Comparison of ENCODE assay signal across 24 cellular contexts in the genomic region with DNA sequence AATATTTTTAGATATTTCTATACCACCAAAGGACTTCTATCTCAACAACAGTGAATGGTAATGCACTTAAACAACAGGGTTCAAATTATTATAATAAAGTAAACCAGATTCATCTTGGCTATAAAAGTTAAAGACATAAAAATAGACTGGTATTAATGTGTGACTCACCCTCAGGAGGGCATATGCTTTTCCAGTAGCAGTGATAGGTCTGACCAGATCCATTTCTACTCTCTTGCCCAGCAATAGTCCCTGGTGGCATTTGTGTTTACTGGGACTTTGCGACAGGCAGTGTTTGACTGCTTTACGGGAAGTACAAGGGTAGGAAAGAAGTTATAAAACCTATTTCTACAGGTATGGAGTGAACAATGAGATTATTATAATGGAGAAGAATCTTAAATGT.
"Had no signal": no experiment of that assay in that cellular context is flagged by ENCODE, and none has a peak within 500 bp of the region (broad histone marks: within the 10 kb centered on the region; RNA-seq: fewer than 3 reads in every experiment).

No MANE protein-coding gene starts in this region.

- FAIRE-seq: astrocyte had no signal

- H3K27me3 ChIP-seq: breast epithelium, heart left ventricle, neutrophil, upper lobe of right lung had no signal

- ATAC-seq: activated T-cell treated with anti-CD3 and anti-CD28 coated beads, Interleukin-2, amount 50 U/mL, for 4 hours; left cardiac atrium; natural killer cell treated with Interleukin-12 subunit alpha and Interleukin-12 subunit beta and Interleukin-15 and Interleukin-18, amount 100 ng/mL, for 72 hours; sciatic nerve; T-helper 17 cell; upper lobe of right lung had no signal

- H3K9ac ChIP-seq: parathyroid adenoma had no signal

- H3K4me1 ChIP-seq: breast epithelium, upper lobe of right lung had no signal

- H3K4me3 ChIP-seq: breast epithelium, heart left ventricle, upper lobe of right lung had no signal

- DNase-seq: activated CD4-positive, alpha-beta T cell treated with anti-CD3 and anti-CD28 coated beads for 4 hours; activated CD4-positive, alpha-beta T cell treated with anti-CD3 and anti-CD28 coated beads, Interleukin-2, amount 50 U/mL, for 48 hours; activated CD4-positive, CD25-positive, alpha-beta regulatory T cell; activated CD8-positive, alpha-beta memory T cell treated with anti-CD3 and anti-CD28 coated beads, Interleukin-2, amount 50 U/mL, for 48 hours; activated naive CD4-positive, alpha-beta T cell; activated T-cell treated with anti-CD3 and anti-CD28 coated beads, Interleukin-2, amount 50 U/mL, for 4 hours; cortex of kidney; erythroblast; heart left ventricle; islet precursor cell; left cardiac atrium; midbrain; stimulated activated CD4-positive, alpha-beta T cell treated with anti-CD3 and anti-CD28 coated beads, Interleukin-4, amount 100 ng/mL, for 1 hour; stimulated activated naive CD4-positive, alpha-beta T cell; T-helper 17 cell; upper lobe of right lung had no signal

- H3K4me3 Mint-ChIP-seq: activated naive CD8-positive, alpha-beta T cell; activated T-cell treated with anti-CD3 and anti-CD28 coated beads, Interleukin-2, amount 50 U/mL, for 4 hours; natural killer cell treated with Interleukin-12 subunit alpha and Interleukin-12 subunit beta and Interleukin-15 and Interleukin-18, amount 100 ng/mL, for 72 hours; T-helper 17 cell had no signal

- H3K27ac ChIP-seq: breast epithelium, heart left ventricle, neutrophil, parathyroid adenoma, upper lobe of right lung had no signal

- H3K9me3 ChIP-seq: breast epithelium, heart left ventricle, neutrophil, upper lobe of right lung had no signal

- H2AFZ ChIP-seq: parathyroid adenoma had no signal

- H3K36me3 Mint-ChIP-seq: activated naive CD8-positive, alpha-beta T cell; natural killer cell treated with Interleukin-12 subunit alpha and Interleukin-12 subunit beta and Interleukin-15 and Interleukin-18, amount 100 ng/mL, for 72 hours had no signal

- H3K27ac Mint-ChIP-seq: activated naive CD8-positive, alpha-beta T cell; activated T-helper 2 cell treated with anti-CD3 and anti-CD28 coated beads, Interferon-gamma antibody, Interleukin-2, Interleukin-4, amounts not matched to agents 10 μg/mL and 5 μg/mL and 100 μg/mL, durations not matched to agents 14 hours and 24 hours and 36 hours; natural killer cell treated with Interleukin-12 subunit alpha and Interleukin-12 subunit beta and Interleukin-15 and Interleukin-18, amount 100 ng/mL, for 72 hours; T-helper 17 cell had no signal

- H3K27me3 Mint-ChIP-seq: activated naive CD8-positive, alpha-beta T cell had no signal

- H3K9me3 Mint-ChIP-seq: activated T-cell treated with anti-CD3 and anti-CD28 coated beads, Interleukin-2, amount 50 U/mL, for 4 hours; activated T-helper 2 cell treated with anti-CD3 and anti-CD28 coated beads, Interferon-gamma antibody, Interleukin-2, Interleukin-4, amounts not matched to agents 10 μg/mL and 5 μg/mL and 100 μg/mL, durations not matched to agents 14 hours and 24 hours and 36 hours; natural killer cell treated with Interleukin-12 subunit alpha and Interleukin-12 subunit beta and Interleukin-15 and Interleukin-18, amount 100 ng/mL, for 72 hours had no signal

- H3K4me1 Mint-ChIP-seq: T-helper 17 cell had no signal

- H3K36me3 ChIP-seq: breast epithelium, heart left ventricle, neutrophil, upper lobe of right lung had no signal
